In genomic region chr7:124553485-124553884, GRCh38 we compare ENCODE assay signal across 26 cellular contexts.
DNase-seq lines count a peak whose midpoint lies in the region; ATAC-seq, FAIRE-seq and TF ChIP-seq lines count a peak whose summit lies in the region.
"Had no signal": no experiment of that assay in that cellular context is flagged by ENCODE, and none has a peak within 500 bp of the region (broad histone marks: within the 10 kb centered on the region; RNA-seq: fewer than 3 reads in every experiment).

No MANE protein-coding gene starts in this region.

- CTCF ChIA-PET in HepG2 (lab: Yijun Ruan, JAX; ENCODE audit: low intra/inter-chr PET ratio, low total read pairs), result no interaction called here

- no peaks in the 10 kb centered on the region for H3K4me1 ChIP-seq in HepG2 (ENCODE audit: insufficient read depth, low read length)
- H3K4me1 ChIP-seq in right lobe of liver, result no peaks in the 10 kb centered on the region
- peaks cover 11% of the 10 kb centered on the region for H3K4me1 ChIP-seq in endocrine pancreas (ENCODE audit: control insufficient read depth, insufficient read depth, low read length)
- H3K4me1 ChIP-seq in prostate gland (replicated peaks), result no peaks in the 10 kb centered on the region
- H3K4me1 ChIP-seq: BE2C, BLaER1 had no signal

- H3K4me3 ChIP-seq in HepG2 (replicated peaks in 1 of 3; ENCODE audit: insufficient read depth in 1 of 3, low read depth in 2 of 3, low read length in 3 of 3) (no peak overlapping the region), right lobe of liver (no peak overlapping the region), SK-N-MC (peak overlapping the region; percentile 46), endocrine pancreas (ENCODE audit: control insufficient read depth, insufficient read depth, low read length) (peak overlapping the region; percentile 19), prostate gland (no peak overlapping the region)
- H3K4me3 ChIP-seq: BLaER1, GM12878 had no signal

- TF ChIP-seq EP300 in HepG2 (IDR thresholded peaks at IDR 0.05; ENCODE audit: low read depth in 2 of 2, low read length in 2 of 2), result no peak
- no peak for TF ChIP-seq EP300 in HepG2 (CRISPR knock-in tag; IDR thresholded peaks at IDR 0.05; ENCODE audit: borderline replicate concordance)

- H2AFZ ChIP-seq in HepG2 (ENCODE audit: low read length), result no peak overlapping the region

- ATAC-seq in HepG2 (no peak), right lobe of liver (no peak)
- ATAC-seq: GM12878 had no signal

- H3K27me3 ChIP-seq in HepG2 (ENCODE audit: control insufficient read depth in 1 of 2, insufficient read depth in 2 of 2, low read length in 2 of 2) (no peaks in the 10 kb centered on the region), right lobe of liver (no peaks in the 10 kb centered on the region), endocrine pancreas (ENCODE audit: control insufficient read depth, insufficient read depth, low read length) (no peaks in the 10 kb centered on the region), prostate gland (replicated peaks; ENCODE audit: insufficient read depth) (no peaks in the 10 kb centered on the region)
- H3K27me3 ChIP-seq: BE2C, BLaER1 had no signal

- no peak for TF ChIP-seq RAD21 in HepG2 (CRISPR knock-in tag; IDR thresholded peaks at IDR 0.05)

- no peaks in the 10 kb centered on the region for H4K20me1 ChIP-seq in HepG2 (ENCODE audit: insufficient read depth, low read length)
- H4K20me1 ChIP-seq: BLaER1 had no signal

- TF ChIP-seq POLR2A in HepG2 (IDR thresholded peaks at IDR 0.05; ENCODE audit: insufficient read depth in 1 of 2, low read depth in 2 of 2, low read length in 2 of 2) (no peak), right lobe of liver (IDR thresholded peaks at IDR 0.05) (no peak), prostate gland (IDR thresholded peaks at IDR 0.05) (no peak)

- no peak overlapping the region for H3K4me2 ChIP-seq in HepG2 (ENCODE audit: low read depth, low read length)
- H3K4me2 ChIP-seq: BLaER1 had no signal

- H3K9ac ChIP-seq in HepG2 (ENCODE audit: insufficient read depth, low read depth, low read length), result no peak overlapping the region
- no peak overlapping the region for H3K9ac ChIP-seq in SK-N-MC (ENCODE audit: insufficient read length)
- no peak overlapping the region for H3K9ac ChIP-seq in endocrine pancreas (ENCODE audit: control insufficient read depth, insufficient read depth, low read length)
- H3K9ac ChIP-seq: BLaER1 had no signal

- H3K36me3 ChIP-seq in HepG2 (replicated peaks in 1 of 2; ENCODE audit: control insufficient read depth in 1 of 2, insufficient read depth in 2 of 2, low read length in 2 of 2), result no peaks in the 10 kb centered on the region
- no peaks in the 10 kb centered on the region for H3K36me3 ChIP-seq in right lobe of liver
- H3K36me3 ChIP-seq in SK-N-MC (ENCODE audit: insufficient read depth, low read length), result no peaks in the 10 kb centered on the region
- H3K36me3 ChIP-seq in endocrine pancreas (ENCODE audit: control insufficient read depth, insufficient read depth, low read length), result no peaks in the 10 kb centered on the region
- H3K36me3 ChIP-seq in prostate gland, result no peaks in the 10 kb centered on the region
- H3K36me3 ChIP-seq: BE2C, BLaER1 had no signal

- intact Hi-C loops in HepG2 (cut with micrococcal nuclease; ENCODE audit: unreplicated experiment), result no loop called here
- intact Hi-C loops in right lobe of liver (cut with DNase I), result no loop called here
- intact Hi-C loops in prostate gland (cut with DNase I), result no loop called here

- 1% methylated on average over 4 of the region's 4 CpGs for WGBS in HepG2 (ENCODE audit: low lambda C conversion rate)
- 52% methylated on average over 4 of the region's 4 CpGs for WGBS in right lobe of liver (ENCODE audit: insufficient coverage, low coverage, low lambda C conversion rate, missing lambda C conversion rate)
- WGBS in prostate gland, result 81% methylated on average over 4 of the region's 4 CpGs

- FAIRE-seq in HepG2 (lab: Jason Lieb, UNC), result no peak
- FAIRE-seq: GM12878, GM12892, GM18507 had no signal

- H3K9me3 ChIP-seq in HepG2 (ENCODE audit: low read length), result no peaks in the 10 kb centered on the region
- H3K9me3 ChIP-seq in right lobe of liver, result no peaks in the 10 kb centered on the region
- H3K9me3 ChIP-seq in SK-N-MC (ENCODE audit: low read depth, low read length), result no peaks in the 10 kb centered on the region
- no peaks in the 10 kb centered on the region for H3K9me3 ChIP-seq in endocrine pancreas (ENCODE audit: control insufficient read depth, low read length)
- no peaks in the 10 kb centered on the region for H3K9me3 ChIP-seq in prostate gland
- H3K9me3 ChIP-seq: BE2C, BLaER1 had no signal

- BruUV-seq in HepG2 (replicated peaks; lab: Mats Ljungman, UMichigan), result no TSS peak

- DNase-seq in HepG2 (ENCODE audit: low spot score), result no peak
- no peak for DNase-seq in right lobe of liver
- no peak for DNase-seq in SK-N-MC (ENCODE audit: low read depth, low spot score)
- DNase-seq in NCI-H1417 treated with DMSO at 0.1 percent for 48 hours (lab: John Stamatoyannopoulos, UW), result no peak
- no peak for DNase-seq in NCI-H748 (lab: John Stamatoyannopoulos, UW; ENCODE audit: unreplicated experiment)
- no peak for DNase-seq in prostate gland (ENCODE audit: low spot score)
- DNase-seq: ACHN; BE2C; C1 segment of cervical spinal cord; CD4-positive, alpha-beta memory T cell; CD4-positive, CD25-positive, alpha-beta regulatory T cell; CD8-positive, alpha-beta memory T cell; COR-L47; DMS 273 treated with DMSO at 0.1 percent for 48 hours; DMS153; DMS53; DMS79; DND-41; EL; GDM1 had no signal

- H3K27ac ChIP-seq in HepG2 (ENCODE audit: extremely low read length, insufficient read depth, low read length) (no peak overlapping the region), right lobe of liver (no peak overlapping the region), SK-N-MC (no peak overlapping the region), prostate gland (no peak overlapping the region)
- H3K27ac ChIP-seq: 22Rv1, BLaER1 had no signal

- in situ Hi-C loops in HepG2 (cut with HindIII; ENCODE audit: extremely low pct_ligation_motif_present, low pct_unique_long_range_greater_than_20kb), result no loop called here

- TF ChIP-seq CTCF in HepG2 (CRISPR knock-in tag; IDR thresholded peaks at IDR 0.05) (no peak), right lobe of liver (IDR thresholded peaks at IDR 0.05) (no peak), prostate gland (IDR thresholded peaks at IDR 0.05) (no peak)

- H3K79me2 ChIP-seq in HepG2 (ENCODE audit: insufficient read depth, low read length), result no peaks in the 10 kb centered on the region

- POLR2A ChIA-PET in HepG2 (lab: Yijun Ruan, JAX), result no interaction called here

TF ChIP-seq in HepG2, 621 proteins besides CTCF, POLR2A, EP300 and RAD21:
- TF ChIP-seq MAFK (conservative IDR thresholded peaks at IDR 0.05 in 1 of 2, IDR thresholded peaks at IDR 0.05 in 1 of 2; ENCODE audit: low read length in 2 of 2) (peak; percentile 39 to 75; a peak in 3 of 4 replicates), ZFYVE20 (CRISPR knock-in tag; IDR thresholded peaks at IDR 0.05; ENCODE audit: borderline replicate concordance, low read depth) (no peak), MAFF (IDR thresholded peaks at IDR 0.05; ENCODE audit: low read depth, low read length) (peak; percentile 48; the same call in 1 of the 2 replicates)

Comparison
In these comparisons a context has a peak if more than half of its experiments do, and no peak if none do; other contexts are left out.
1. H3K4me3 ChIP-seq: peak in SK-N-MC (single experiment) and endocrine pancreas (single experiment); none in HepG2 (0 of 3), right lobe of liver (0 of 3) and prostate gland (0 of 2).